In the genomic region with DNA sequence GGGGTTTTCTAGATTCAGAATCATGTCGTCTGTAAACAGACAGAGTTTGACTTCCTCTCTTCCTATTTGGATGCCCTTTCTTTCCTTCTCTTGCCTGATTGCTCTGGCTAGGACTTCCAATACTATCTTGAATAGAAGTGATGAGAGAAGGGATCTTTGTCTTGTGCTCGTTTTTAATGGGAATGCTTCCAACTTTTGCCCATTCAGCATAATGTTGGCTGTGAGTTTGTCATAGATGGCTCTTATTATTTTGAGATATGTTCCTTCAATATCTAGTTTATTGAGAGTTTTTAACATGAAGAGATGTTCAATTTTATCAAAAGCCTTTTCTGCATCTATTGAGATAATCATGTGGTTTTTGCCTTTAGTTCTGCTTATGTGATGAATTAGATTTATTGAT, we compare ENCODE assay signal across 3 cellular contexts. TPM values are rescaled to one million over a fixed set of nuclear protein-coding genes. Genes with fewer than 3 reads are reported as not detected.
"Had no signal": no experiment of that assay in that cellular context is flagged by ENCODE, and none has a peak within 500 bp of the region (broad histone marks: within the 10 kb centered on the region; RNA-seq: fewer than 3 reads in every experiment).

No MANE protein-coding gene starts in this region.

RNA-seq across cellular contexts. Expression of a gene that starts 27.6 kb away (rescaled TPM):
- total RNA-seq: H4, H9, HFFc6 had no signal
